ENCODE assay signal across 8 cellular contexts in the genomic region with DNA sequence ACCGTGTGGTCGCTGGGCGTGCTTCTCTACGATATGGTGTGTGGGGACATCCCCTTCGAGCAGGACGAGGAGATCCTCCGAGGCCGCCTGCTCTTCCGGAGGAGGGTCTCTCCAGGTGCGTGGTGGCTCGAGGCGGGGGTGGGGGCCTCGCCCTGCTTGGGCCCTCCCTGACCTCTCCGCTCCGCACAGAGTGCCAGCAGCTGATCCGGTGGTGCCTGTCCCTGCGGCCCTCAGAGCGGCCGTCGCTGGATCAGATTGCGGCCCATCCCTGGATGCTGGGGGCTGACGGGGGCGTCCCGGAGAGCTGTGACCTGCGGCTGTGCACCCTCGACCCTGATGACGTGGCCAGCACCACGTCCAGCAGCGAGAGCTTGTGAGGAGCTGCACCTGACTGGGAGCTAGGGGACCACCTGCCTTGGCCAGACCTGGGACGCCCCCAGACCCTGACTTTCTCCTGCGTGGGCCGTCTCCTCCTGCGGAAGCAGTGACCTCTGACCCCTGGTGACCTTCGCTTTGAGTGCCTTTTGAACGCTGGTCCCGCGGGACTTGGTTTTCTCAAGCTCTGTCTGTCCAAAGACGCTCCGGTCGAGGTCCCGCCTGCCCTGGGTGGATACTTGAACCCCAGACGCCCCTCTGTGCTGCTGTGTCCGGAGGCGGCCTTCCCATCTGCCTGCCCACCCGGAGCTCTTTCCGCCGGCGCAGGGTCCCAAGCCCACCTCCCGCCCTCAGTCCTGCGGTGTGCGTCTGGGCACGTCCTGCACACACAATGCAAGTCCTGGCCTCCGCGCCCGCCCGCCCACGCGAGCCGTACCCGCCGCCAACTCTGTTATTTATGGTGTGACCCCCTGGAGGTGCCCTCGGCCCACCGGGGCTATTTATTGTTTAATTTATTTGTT. TPM values are rescaled to one million over a fixed set of nuclear protein-coding genes. Genes with fewer than 3 reads are reported as not detected.
DNase-seq lines count a peak whose midpoint lies in the region; ATAC-seq and TF ChIP-seq lines count a peak whose summit lies in the region.

No MANE protein-coding gene starts in this region.

- DNase-seq in stimulated activated CD4-positive, alpha-beta T cell treated with anti-CD3 and anti-CD28 coated beads, Interleukin-12 subunit alpha, Interleukin-12 subunit beta, amount 100 ng/mL, for 4 hours = peak; percentile 29
- DNase-seq in stimulated activated CD4-positive, alpha-beta T cell treated with anti-CD3 and anti-CD28 coated beads, Interleukin-4, amount 100 ng/mL, for 24 hours = no peak
- DNase-seq in mammary epithelial cell (no peak), lower leg skin (ENCODE audit: low spot score in 2 of 2) (peak; percentile 29 to 91), SIG-M5 (lab: John Stamatoyannopoulos, UW) (no peak), cortex of kidney (lab: John Stamatoyannopoulos, UW) (no peak)

- dilution Hi-C loops in mammary epithelial cell (cut with HindIII; ENCODE audit: low sequenced_read_pairs) = no loop called here

- H3K36me3 ChIP-seq in mammary epithelial cell (ENCODE audit: insufficient read depth, low read length) = peaks cover 4% of the 10 kb centered on the region
- peaks cover 27% of the 10 kb centered on the region for H3K36me3 ChIP-seq in thymus (ENCODE audit: control insufficient read depth, insufficient read depth)

- H3K27ac ChIP-seq in mammary epithelial cell (ENCODE audit: insufficient read depth, low read depth, low read length) = peak overlapping the region; percentile 68
- peak overlapping the region; percentile 61 for H3K27ac ChIP-seq in thymus (ENCODE audit: low read depth)

- H3K4me1 ChIP-seq in mammary epithelial cell (ENCODE audit: insufficient read depth, low read length) (peaks cover 38% of the 10 kb centered on the region), thymus (ENCODE audit: control insufficient read depth, insufficient read depth, low read length) (peaks cover 27% of the 10 kb centered on the region)

- no TSS peak for BruUV-seq in mammary epithelial cell (replicated peaks; lab: Mats Ljungman, UMichigan)

- H3K4me3 ChIP-seq in mammary epithelial cell (replicated peaks in 1 of 3; ENCODE audit: insufficient read depth in 1 of 3, low read depth in 2 of 3, low read length in 3 of 3) = peak overlapping the region; percentile 35 to 93 (median 55)
- peak overlapping the region; percentile 82 for H3K4me3 ChIP-seq in lower leg skin (ENCODE audit: low read depth, poor library complexity, severe bottlenecking)
- peak overlapping the region; percentile 92 for H3K4me3 ChIP-seq in thymus (ENCODE audit: low read length)

- peak overlapping the region; percentile 89 for H3K9ac ChIP-seq in mammary epithelial cell (ENCODE audit: insufficient read depth, low read length)

- intact Hi-C loops in mammary epithelial cell (cut with micrococcal nuclease) = no loop called here
- intact Hi-C loops in lower leg skin (cut with DNase I; ENCODE audit: low total_unique reads) = no loop called here

- H4K20me1 ChIP-seq in mammary epithelial cell (ENCODE audit: insufficient read depth, low read length) = peaks cover 8% of the 10 kb centered on the region

- 38% methylated on average over 35 of the region's 63 CpGs for WGBS in mammary epithelial cell (ENCODE audit: low coverage, missing lambda C conversion rate)
- 53 to 61% methylated on average over 46 to 50 of the region's 63 CpGs for whole genome bisulfite sequencing in lower leg skin, 2 donors
- WGBS in thymus = 89% methylated on average over 63 of the region's 63 CpGs

- H3K9me3 ChIP-seq in mammary epithelial cell (replicated peaks; ENCODE audit: insufficient read depth, low read length) (no peaks in the 10 kb centered on the region), thymus (ENCODE audit: control insufficient read depth) (no peaks in the 10 kb centered on the region)

- ATAC-seq in GM18498 (IDR thresholded peaks at IDR 0.05; ENCODE audit: unreplicated experiment) = no peak

- no peak for TF ChIP-seq POLR2A in lower leg skin (IDR thresholded peaks at IDR 0.05)

- CTCF ChIA-PET in mammary epithelial cell (lab: Charles Lee; ENCODE audit: low non-redundant PET) = no interaction called here

- TF ChIP-seq CTCF in mammary epithelial cell (conservative IDR thresholded peaks at IDR 0.05 in 1 of 2, IDR thresholded peaks at IDR 0.05 in 1 of 2; ENCODE audit: extremely low read depth in 1 of 2, insufficient read depth in 1 of 2, low read depth in 1 of 2, low read length in 2 of 2) (no peak), lower leg skin (IDR thresholded peaks at IDR 0.05) (no peak)

- in situ Hi-C loops in mammary epithelial cell (cut with MboI; ENCODE audit: low sequenced_read_pairs in 2 of 2) = no loop called here

- peaks cover 39% of the 10 kb centered on the region for H3K79me2 ChIP-seq in mammary epithelial cell (ENCODE audit: insufficient read depth, low read length)

- peak overlapping the region; percentile 62 for H2AFZ ChIP-seq in mammary epithelial cell (ENCODE audit: low read depth, low read length)

- peak overlapping the region; percentile 95 for H3K4me2 ChIP-seq in mammary epithelial cell (ENCODE audit: insufficient read depth, low read depth, low read length)

- H3K27me3 ChIP-seq in mammary epithelial cell (ENCODE audit: insufficient read depth, low read length) (no peaks in the 10 kb centered on the region), thymus (ENCODE audit: control insufficient read depth, insufficient read depth) (no peaks in the 10 kb centered on the region)

RNA-seq across cellular contexts. Expression of gene PIM3, which starts 2.4 kb away (rescaled TPM):
- total RNA-seq in mammary epithelial cell (10 to 100 TPM; 26.6 to 68.7 TPM), lower leg skin (100 to 1,000 TPM; 149 to 181 (median 163) TPM)
- polyA plus RNA-seq in mammary epithelial cell (11.1 TPM), thymus (57.6 TPM)
- polyA minus RNA-seq in mammary epithelial cell = 6.3 TPM

RNA-seq across cellular contexts. Expression of gene CRELD2, which starts 44.6 kb away (rescaled TPM):
- 10 to 100 TPM; 26.5 to 51.5 TPM for total RNA-seq in mammary epithelial cell
- polyA plus RNA-seq in mammary epithelial cell = 63.8 TPM
- polyA minus RNA-seq in mammary epithelial cell = 22.6 TPM
- 10 to 100 TPM in 3 of 4 donors, 1 to 10 TPM in 1; 9.1 to 28.0 (median 18.0) TPM for total RNA-seq in lower leg skin
- 24.3 TPM for polyA plus RNA-seq in thymus

RNA-seq across cellular contexts. Expression of gene ALG12, which starts 44.8 kb away (rescaled TPM):
- total RNA-seq in mammary epithelial cell (10 to 100 TPM; 19.0 to 19.9 TPM), lower leg skin (10 to 100 TPM in 3 of 4 donors, 1 to 10 TPM in 1; 7.5 to 25.6 (median 16.1) TPM)
- polyA plus RNA-seq in mammary epithelial cell (12.6 TPM), thymus (9.1 TPM)
- polyA minus RNA-seq in mammary epithelial cell = 3.8 TPM

RNA-seq across cellular contexts. Expression of gene IL17REL, which starts 49.6 kb away (rescaled TPM):
- not detected for total RNA-seq in mammary epithelial cell
- polyA plus RNA-seq in mammary epithelial cell = not detected
- not detected for polyA minus RNA-seq in mammary epithelial cell
- total RNA-seq in lower leg skin = not detected
- 2.4 TPM for polyA plus RNA-seq in thymus

Comparison
In these comparisons a context has a peak if more than half of its experiments do, and no peak if none do; other contexts are left out.
1. DNase-seq: peak in stimulated activated CD4-positive, alpha-beta T cell treated with anti-CD3 and anti-CD28 coated beads, Interleukin-12 subunit alpha, Interleukin-12 subunit beta, amount 100 ng/mL, for 4 hours (single experiment) and lower leg skin (2 of 2); none in stimulated activated CD4-positive, alpha-beta T cell treated with anti-CD3 and anti-CD28 coated beads, Interleukin-4, amount 100 ng/mL, for 24 hours (single experiment), mammary epithelial cell (single experiment), SIG-M5 (single experiment) and cortex of kidney (single experiment).
2. Peak in every context shown above with its lines, with median percentiles within 50 percentile points of each other: H3K4me3 ChIP-seq.